Comparison of ENCODE assay signal across 13 cellular contexts in genomic region chr11:79973701-79974626, GRCh38.
DNase-seq lines count a peak whose midpoint lies in the region; ATAC-seq and TF ChIP-seq lines count a peak whose summit lies in the region.
"Had no signal": no experiment of that assay in that cellular context is flagged by ENCODE, and none has a peak within 500 bp of the region (broad histone marks: within the 10 kb centered on the region; RNA-seq: fewer than 3 reads in every experiment).

No MANE protein-coding gene starts in this region.

- H3K27me3 Mint-ChIP-seq in mesothelial cell of epicardium (ENCODE audit: low read depth), result peaks cover 10% of the 10 kb centered on the region
- H3K27me3 Mint-ChIP-seq: activated CD4-positive, alpha-beta T cell treated with anti-CD3 and anti-CD28 coated beads for 36 hours; activated naive CD8-positive, alpha-beta T cell treated with anti-CD3 and anti-CD28 coated beads for 36 hours had no signal

- peak overlapping the region; percentile 46 for H3K4me3 Mint-ChIP-seq in mesothelial cell of epicardium
- H3K4me3 Mint-ChIP-seq: activated CD4-positive, alpha-beta T cell treated with anti-CD3 and anti-CD28 coated beads for 36 hours; activated naive CD8-positive, alpha-beta T cell treated with anti-CD3 and anti-CD28 coated beads for 36 hours; CD8-positive, alpha-beta T cell had no signal

- H3K27ac Mint-ChIP-seq in mesothelial cell of epicardium, result peak overlapping the region; percentile 75
- H3K27ac Mint-ChIP-seq: activated CD4-positive, alpha-beta T cell treated with anti-CD3 and anti-CD28 coated beads for 36 hours; activated naive CD8-positive, alpha-beta T cell treated with anti-CD3 and anti-CD28 coated beads for 36 hours; CD8-positive, alpha-beta T cell had no signal

- no peaks in the 10 kb centered on the region for H3K36me3 Mint-ChIP-seq in mesothelial cell of epicardium
- H3K36me3 Mint-ChIP-seq: activated naive CD8-positive, alpha-beta T cell treated with anti-CD3 and anti-CD28 coated beads for 36 hours; CD8-positive, alpha-beta T cell had no signal

- H3K4me3 ChIP-seq in epithelial cell of esophagus (ENCODE audit: low read length), result no peak overlapping the region
- H3K4me3 ChIP-seq: tibial nerve had no signal

- H3K4me1 Mint-ChIP-seq in mesothelial cell of epicardium, result peaks cover 8% of the 10 kb centered on the region
- H3K4me1 Mint-ChIP-seq: activated CD4-positive, alpha-beta T cell treated with anti-CD3 and anti-CD28 coated beads for 36 hours; activated naive CD8-positive, alpha-beta T cell treated with anti-CD3 and anti-CD28 coated beads for 36 hours had no signal

- DNase-seq in DMS53 treated with DMSO at 0.1 percent for 48 hours (lab: John Stamatoyannopoulos, UW; ENCODE audit: unreplicated experiment), result peak; percentile 41
- peak; percentile 31 to 49 for DNase-seq in NCI-H526 (lab: John Stamatoyannopoulos, UW)
- peak; percentile 16 for DNase-seq in epithelial cell of esophagus (ENCODE audit: low read depth)
- DNase-seq in mesothelial cell of epicardium (ENCODE audit: low spot score in 2 of 2, unreplicated experiment in 2 of 2), result peak in 1 of 2 experiments; percentile 39
- DNase-seq in medulla oblongata (ENCODE audit: extremely low spot score), result no peak
- DNase-seq in NCI-H1694 (lab: John Stamatoyannopoulos, UW), result no peak
- DNase-seq in CD1c-positive myeloid dendritic cell (ENCODE audit: extremely low spot score), result no peak
- DNase-seq: activated CD4-positive, alpha-beta T cell treated with anti-CD3 and anti-CD28 coated beads for 36 hours; activated naive CD8-positive, alpha-beta T cell treated with anti-CD3 and anti-CD28 coated beads for 36 hours; CD8-positive, alpha-beta T cell; stimulated activated CD4-positive, alpha-beta T cell treated with anti-CD3 and anti-CD28 coated beads, Interleukin-2, amount 100 ng/mL, for 48 hours had no signal

- TF ChIP-seq CTCF in epithelial cell of esophagus (IDR thresholded peaks at IDR 0.05; ENCODE audit: insufficient read depth, low read depth, low read length, missing control alignments), result no peak
- no peak for TF ChIP-seq CTCF in mesothelial cell of epicardium (IDR thresholded peaks at IDR 0.05; ENCODE audit: unreplicated experiment)

- ATAC-seq in HG02885 (IDR thresholded peaks at IDR 0.05; ENCODE audit: poor library complexity, unreplicated experiment), result no peak
- ATAC-seq: activated CD4-positive, alpha-beta T cell treated with anti-CD3 and anti-CD28 coated beads for 36 hours; CD8-positive, alpha-beta T cell had no signal

- peaks cover 13% of the 10 kb centered on the region for H3K9me3 Mint-ChIP-seq in mesothelial cell of epicardium
- H3K9me3 Mint-ChIP-seq: CD8-positive, alpha-beta T cell had no signal

Comparison
In these comparisons a context has a peak if more than half of its experiments do, and no peak if none do; other contexts are left out.
1. DNase-seq: peak in DMS53 treated with DMSO at 0.1 percent for 48 hours (single experiment), NCI-H526 (2 of 2) and epithelial cell of esophagus (single experiment); none in medulla oblongata (single experiment), NCI-H1694 (single experiment) and CD1c-positive myeloid dendritic cell (single experiment).